ENCODE assay signal across 3 cellular contexts in genomic region chr22:17973217-17973616, GRCh38.
TF ChIP-seq lines count a peak whose summit lies in the region.

No MANE protein-coding gene starts in this region.

TF ChIP-seq in HCT116, 20 proteins besides CTCF, POLR2A, EP300 and RAD21:
- TF ChIP-seq EZH2 (IDR thresholded peaks at IDR 0.05) (no peak), SP1 (IDR thresholded peaks at IDR 0.05; ENCODE audit: low read depth) (no peak), POLR2AphosphoS5 (IDR thresholded peaks at IDR 0.05; ENCODE audit: low read depth, low read length) (no peak)

TF ChIP-seq in HepG2, 621 proteins besides CTCF, POLR2A, EP300 and RAD21:
- TF ChIP-seq ZNF44 (CRISPR knock-in tag; IDR thresholded peaks at IDR 0.05) (0 out of 2 replicates have a peak, but pooled peaks have one; percentile 47), ATF7-NPFF (CRISPR knock-in tag; IDR thresholded peaks at IDR 0.05; ENCODE audit: low read depth) (no peak)

TF ChIP-seq in GM12891, 5 proteins besides CTCF, POLR2A, EP300 and RAD21:
- no peak for TF ChIP-seq TAF1 (IDR thresholded peaks at IDR 0.05; ENCODE audit: low read depth, low read length)
- no peak for TF ChIP-seq POU2F2 (IDR thresholded peaks at IDR 0.05; ENCODE audit: low read depth, low read length)
- TF ChIP-seq PAX5 (IDR thresholded peaks at IDR 0.05; ENCODE audit: insufficient read depth, low read length, severe bottlenecking): no peak
- no peak for TF ChIP-seq SPI1 (IDR thresholded peaks at IDR 0.05; ENCODE audit: low read depth, low read length)
- TF ChIP-seq POLR2AphosphoS5 (IDR thresholded peaks at IDR 0.05; ENCODE audit: low read depth, low read length): no peak
